13 cellular contexts compared by ENCODE assay signal in genomic region chr1:199612976-199613774, GRCh38.
A peak's percentile ranks its signal among the peaks of the same experiment; 100 is the strongest.
DNase-seq lines count a peak whose midpoint lies in the region; ATAC-seq and TF ChIP-seq lines count a peak whose summit lies in the region.
"Had no signal": no experiment of that assay in that cellular context is flagged by ENCODE, and none has a peak within 500 bp of the region (broad histone marks: within the 10 kb centered on the region; RNA-seq: fewer than 3 reads in every experiment).

No MANE protein-coding gene starts in this region.

- peak; percentile 82 for ATAC-seq in GM19351 (IDR thresholded peaks at IDR 0.05; ENCODE audit: unreplicated experiment)
- no peak for ATAC-seq in GM21423 (IDR thresholded peaks at IDR 0.05; ENCODE audit: unreplicated experiment)
- no peak for ATAC-seq in left lobe of liver
- no peak for ATAC-seq in heart right ventricle
- ATAC-seq: body of pancreas; stimulated activated naive CD8-positive, alpha-beta T cell treated with anti-CD3 and anti-CD28 coated beads, Interleukin-15, Interleukin-2, amounts not matched to agents 100 U/mL and 50 U/mL, for 24 hours had no signal

- DNase-seq in MG63 (peak; percentile 49), amniotic epithelial cell (ENCODE audit: low read depth) (peak; percentile 62), renal cortical epithelial cell (ENCODE audit: low read depth) (peak; percentile 95), left lobe of liver (ENCODE audit: low spot score) (no peak), heart right ventricle (no peak)
- DNase-seq in activated CD4-positive, alpha-beta T cell treated with anti-CD3 and anti-CD28 coated beads, Interleukin-2, amount 10 ng/mL, durations not matched to agents 24 days and 14 days = no peak
- DNase-seq: body of pancreas; DMS79; NCI-H1105; stimulated activated naive CD8-positive, alpha-beta T cell treated with anti-CD3 and anti-CD28 coated beads, Interleukin-15, Interleukin-2, amounts not matched to agents 100 U/mL and 50 U/mL, for 24 hours had no signal

- H3K4me1 Mint-ChIP-seq in activated CD4-positive, alpha-beta T cell treated with anti-CD3 and anti-CD28 coated beads, Interleukin-2, amount 10 ng/mL, durations not matched to agents 24 days and 14 days = no peaks in the 10 kb centered on the region

- TF ChIP-seq CTCF in heart right ventricle (IDR thresholded peaks at IDR 0.05) = no peak

- intact Hi-C loops in activated CD4-positive, alpha-beta T cell treated with anti-CD3 and anti-CD28 coated beads, Interleukin-2, amount 10 ng/mL, durations not matched to agents 24 days and 14 days (cut with micrococcal nuclease) = no loop called here
- intact Hi-C loops in heart right ventricle (cut with DNase I) = no loop called here

- no peak overlapping the region for H3K27ac ChIP-seq in heart right ventricle
- H3K27ac ChIP-seq: body of pancreas, esophagus muscularis mucosa had no signal

- H3K9me3 Mint-ChIP-seq in activated CD4-positive, alpha-beta T cell treated with anti-CD3 and anti-CD28 coated beads, Interleukin-2, amount 10 ng/mL, durations not matched to agents 24 days and 14 days = no peaks in the 10 kb centered on the region

- WGBS in heart right ventricle, 2 donors = 70% methylated on average over 6 of the region's 6 CpGs

- no peak overlapping the region for H3K4me3 Mint-ChIP-seq in activated CD4-positive, alpha-beta T cell treated with anti-CD3 and anti-CD28 coated beads, Interleukin-2, amount 10 ng/mL, durations not matched to agents 24 days and 14 days

- H3K9me3 ChIP-seq in MG63 (no peaks in the 10 kb centered on the region), heart right ventricle (peaks cover 0 to 12% (median 0%) of the 10 kb centered on the region in 11 donors)
- H3K9me3 ChIP-seq: body of pancreas, esophagus muscularis mucosa had no signal

- H3K4me3 ChIP-seq in MG63 (no peak overlapping the region), heart right ventricle (no peak overlapping the region)
- H3K4me3 ChIP-seq: body of pancreas, esophagus muscularis mucosa had no signal

- H3K27me3 ChIP-seq in MG63 (no peaks in the 10 kb centered on the region), heart right ventricle (no peaks in the 10 kb centered on the region)
- H3K27me3 ChIP-seq: body of pancreas, esophagus muscularis mucosa had no signal

- H3K27ac Mint-ChIP-seq in activated CD4-positive, alpha-beta T cell treated with anti-CD3 and anti-CD28 coated beads, Interleukin-2, amount 10 ng/mL, durations not matched to agents 24 days and 14 days = no peak overlapping the region

- no peaks in the 10 kb centered on the region for H3K36me3 Mint-ChIP-seq in activated CD4-positive, alpha-beta T cell treated with anti-CD3 and anti-CD28 coated beads, Interleukin-2, amount 10 ng/mL, durations not matched to agents 24 days and 14 days (ENCODE audit: low read depth)

- H3K36me3 ChIP-seq in MG63 = no peaks in the 10 kb centered on the region
- H3K36me3 ChIP-seq in heart right ventricle = no peaks in the 10 kb centered on the region
- H3K36me3 ChIP-seq: esophagus muscularis mucosa had no signal

- peaks cover 4% of the 10 kb centered on the region for H3K27me3 Mint-ChIP-seq in activated CD4-positive, alpha-beta T cell treated with anti-CD3 and anti-CD28 coated beads, Interleukin-2, amount 10 ng/mL, durations not matched to agents 24 days and 14 days

- no peaks in the 10 kb centered on the region for H3K4me1 ChIP-seq in heart right ventricle
- H3K4me1 ChIP-seq: body of pancreas, esophagus muscularis mucosa had no signal

Comparison
In these comparisons a context has a peak if more than half of its experiments do, and no peak if none do; other contexts are left out.
1. DNase-seq: peak in MG63 (single experiment), amniotic epithelial cell (single experiment) and renal cortical epithelial cell (single experiment); none in activated CD4-positive, alpha-beta T cell treated with anti-CD3 and anti-CD28 coated beads, Interleukin-2, amount 10 ng/mL, durations not matched to agents 24 days and 14 days (single experiment), left lobe of liver (single experiment) and heart right ventricle (0 of 2).